ENCODE assay signal across 1 cellular context in genomic region chr5:168315416-168315990, GRCh38.
TF ChIP-seq lines count a peak whose summit lies in the region.

No MANE protein-coding gene starts in this region.

TF ChIP-seq in SK-N-SH treated with all-trans-retinoic acid at 6 μM for 48 hours, 23 proteins besides CTCF, POLR2A, EP300 and RAD21 (continued from another document):
- TF ChIP-seq ZFP30 (CRISPR knock-in tag; IDR thresholded peaks at IDR 0.05) (no peak), SNAI2 (CRISPR knock-in tag; IDR thresholded peaks at IDR 0.05) (no peak), ESRRG (CRISPR knock-in tag; IDR thresholded peaks at IDR 0.05) (no peak), ZNF565 (CRISPR knock-in tag; conservative IDR thresholded peaks at IDR 0.05; ENCODE audit: low read depth) (no peak), ZNF8 (CRISPR knock-in tag; IDR thresholded peaks at IDR 0.05) (no peak), TCF4 (CRISPR knock-in tag; IDR thresholded peaks at IDR 0.05; ENCODE audit: borderline replicate concordance) (no peak), ZNF70 (CRISPR knock-in tag; IDR thresholded peaks at IDR 0.05) (no peak)
